Comparison of ENCODE assay signal across 1 cellular context in genomic region chr16:48607056-48607825, GRCh38.
TF ChIP-seq lines count a peak whose summit lies in the region.

No MANE protein-coding gene starts in this region.

TF ChIP-seq in GM12878, 131 proteins besides CTCF, POLR2A, EP300 and RAD21 (continued from another document):
- no peak for TF ChIP-seq CUX1 (IDR thresholded peaks at IDR 0.05; ENCODE audit: insufficient replicate concordance, low read depth, low read length)
- no peak for TF ChIP-seq ZNF217 (IDR thresholded peaks at IDR 0.05)
- TF ChIP-seq SRF (IDR thresholded peaks at IDR 0.05; ENCODE audit: low read depth in 2 of 2, low read length in 2 of 2) = no peak
- no peak for TF ChIP-seq BMI1 (IDR thresholded peaks at IDR 0.05; ENCODE audit: borderline replicate concordance)
- no peak for TF ChIP-seq LARP7 (IDR thresholded peaks at IDR 0.05)
- TF ChIP-seq ZBED1 (IDR thresholded peaks at IDR 0.05; ENCODE audit: borderline replicate concordance) = no peak
- no peak for TF ChIP-seq BCL3 (IDR thresholded peaks at IDR 0.05; ENCODE audit: borderline replicate concordance, insufficient read depth, low read depth, low read length, poor library complexity, severe bottlenecking)
- no peak for TF ChIP-seq ZNF274 (IDR thresholded peaks at IDR 0.05; ENCODE audit: insufficient read depth, insufficient read length)
- no peak for TF ChIP-seq BACH1 (IDR thresholded peaks at IDR 0.05; ENCODE audit: borderline replicate concordance)
